10 cellular contexts compared by ENCODE assay signal in genomic region chr3:172323894-172324590, GRCh38.
DNase-seq lines count a peak whose midpoint lies in the region; ATAC-seq, FAIRE-seq and TF ChIP-seq lines count a peak whose summit lies in the region.
"Had no signal": no experiment of that assay in that cellular context is flagged by ENCODE, and none has a peak within 500 bp of the region (broad histone marks: within the 10 kb centered on the region; RNA-seq: fewer than 3 reads in every experiment).

No MANE protein-coding gene starts in this region.

- 72 to 82% methylated on average over 10 of the region's 10 CpGs for WGBS in testis, 2 donors

- H3K27ac ChIP-seq in rectal smooth muscle tissue (ENCODE audit: low read depth, low read length) = peak overlapping the region; percentile 61
- no peak overlapping the region for H3K27ac ChIP-seq in testis

- H3K36me3 ChIP-seq in rectal smooth muscle tissue (ENCODE audit: control insufficient read depth, insufficient read depth, low read length) = peaks cover 12% of the 10 kb centered on the region
- H3K36me3 ChIP-seq in testis (ENCODE audit: low read depth, missing control alignments) = no peaks in the 10 kb centered on the region

- no peaks in the 10 kb centered on the region for H3K9me3 ChIP-seq in testis

- no peak overlapping the region for H3K9ac ChIP-seq in rectal smooth muscle tissue (ENCODE audit: low read length)

- H3K27me3 ChIP-seq in rectal smooth muscle tissue (ENCODE audit: control insufficient read depth, insufficient read depth, low read length) (no peaks in the 10 kb centered on the region), testis (no peaks in the 10 kb centered on the region)

- TF ChIP-seq CTCF in testis (IDR thresholded peaks at IDR 0.05) = no peak

- FAIRE-seq in HTR-8/SVneo (lab: Jason Lieb, UNC) = no peak

- no peak overlapping the region for H3K4me3 ChIP-seq in rectal smooth muscle tissue (ENCODE audit: low read length)
- H3K4me3 ChIP-seq in testis = no peak overlapping the region

- TF ChIP-seq POLR2A in testis (IDR thresholded peaks at IDR 0.05) = no peak

- intact Hi-C loops in Right ventricle myocardium superior (cut with DNase I) = no loop called here
- intact Hi-C loops in testis (cut with DNase I; ENCODE audit: low total_unique reads) = no loop called here

- H3K4me1 ChIP-seq in rectal smooth muscle tissue (ENCODE audit: control insufficient read depth, insufficient read depth, low read length) = peaks cover 11% of the 10 kb centered on the region
- peaks cover 5% of the 10 kb centered on the region for H3K4me1 ChIP-seq in testis

- ATAC-seq in GM18868 (IDR thresholded peaks at IDR 0.05; ENCODE audit: unreplicated experiment) = peak; percentile 49
- ATAC-seq in Right ventricle myocardium superior (ENCODE audit: poor library complexity) = peak; percentile 28

- peak; percentile 38 to 43 for DNase-seq in activated T-cell treated with anti-CD3 and anti-CD28 coated beads, Interleukin-2, amount 50 U/mL, for 48 hours
- DNase-seq in Right ventricle myocardium superior (no peak), testis (no peak), SIG-M5 (lab: John Stamatoyannopoulos, UW) (no peak), SK-N-DZ (ENCODE audit: low spot score) (no peak), HTR-8/SVneo (ENCODE audit: insufficient read length, low spot score) (no peak)
- DNase-seq: GF-D8, NCI-H345 had no signal

Comparison
In these comparisons a context has a peak if more than half of its experiments do, and no peak if none do; other contexts are left out.
1. DNase-seq: peak in activated T-cell treated with anti-CD3 and anti-CD28 coated beads, Interleukin-2, amount 50 U/mL, for 48 hours (2 of 2); none in Right ventricle myocardium superior (single experiment), testis (single experiment), SIG-M5 (single experiment), SK-N-DZ (single experiment) and HTR-8/SVneo (single experiment).